ENCODE assay signal across 8 cellular contexts in genomic region chr15:99213187-99213811, GRCh38. TPM values are rescaled to one million over a fixed set of nuclear protein-coding genes. Genes with fewer than 3 reads are reported as not detected.
A peak's percentile ranks its signal among the peaks of the same experiment; 100 is the strongest.
DNase-seq lines count a peak whose midpoint lies in the region; ATAC-seq, FAIRE-seq and TF ChIP-seq lines count a peak whose summit lies in the region.

No MANE protein-coding gene starts in this region.

- FAIRE-seq in kidney (lab: Jason Lieb, UNC), result peak; percentile 90

- no peak overlapping the region for H3K27ac ChIP-seq in kidney (ENCODE audit: low read depth in 2 of 2, low read length in 2 of 2)

- H3K4me1 ChIP-seq in kidney (ENCODE audit: control insufficient read depth in 1 of 2, insufficient read depth in 1 of 2, low read depth in 1 of 2, low read length in 2 of 2), result no peaks in the 10 kb centered on the region

- H3K27me3 Mint-ChIP-seq in HFFc6 (ENCODE audit: insufficient read depth) (no peaks in the 10 kb centered on the region), WTC11 (ENCODE audit: low read depth) (no peaks in the 10 kb centered on the region)

- H3K9ac ChIP-seq in kidney (ENCODE audit: low read length in 2 of 2), result no peak overlapping the region

- TF ChIP-seq CTCF in GM12864 (IDR thresholded peaks at IDR 0.05; ENCODE audit: low read depth, low read length, missing control alignments) (peak; percentile 83), HFFc6 (IDR thresholded peaks at IDR 0.05) (peak; percentile 94), WTC11 (IDR thresholded peaks at IDR 0.05) (peak; percentile 31; the same call in 1 of the 2 replicates), cardiac fibroblast (IDR thresholded peaks at IDR 0.05; ENCODE audit: low read depth, low read length) (peak; percentile 87), kidney (IDR thresholded peaks at IDR 0.05; ENCODE audit: borderline replicate concordance, extremely low read depth, insufficient read depth) (peak; percentile 92)

- peak; percentile 77 for ATAC-seq in WTC11
- no peak for ATAC-seq in GM18505 (IDR thresholded peaks at IDR 0.05; ENCODE audit: unreplicated experiment)

- H3K9me3 Mint-ChIP-seq in HFFc6 (no peaks in the 10 kb centered on the region), WTC11 (no peaks in the 10 kb centered on the region)

- POLR2A ChIA-PET in WTC11 (lab: Charles Lee), result no interaction called here

- H3K36me3 Mint-ChIP-seq in HFFc6 (ENCODE audit: low read depth) (no peaks in the 10 kb centered on the region), WTC11 (peaks cover 12% of the 10 kb centered on the region)

- no peak for TF ChIP-seq POLR2A in GM18505 (IDR thresholded peaks at IDR 0.05; ENCODE audit: borderline replicate concordance, extremely low read depth, insufficient read depth, insufficient read length)

- H3K9me3 ChIP-seq in kidney (ENCODE audit: control insufficient read depth in 1 of 2, low read length in 2 of 2), result no peaks in the 10 kb centered on the region

- intact Hi-C loops in kidney (cut with DNase I), result loop anchor here (5.0 kb wide), 1 partner anchor 111 kb away; no protein-coding TSS in a partner anchor

- no peak overlapping the region for H3K4me3 Mint-ChIP-seq in HFFc6
- no peak overlapping the region for H3K4me3 Mint-ChIP-seq in WTC11

- H3K27ac Mint-ChIP-seq in HFFc6, result no peak overlapping the region
- H3K27ac Mint-ChIP-seq in WTC11, result no peak overlapping the region

- DNase-seq in GM12864 (ENCODE audit: low read depth) (no peak), HFFc6 (peak; percentile 68), NCI-H2081 treated with DMSO at 0.1 percent for 48 hours (lab: John Stamatoyannopoulos, UW) (peak; percentile 14), WTC11 (ENCODE audit: low spot score) (peak; percentile 76), cardiac fibroblast (ENCODE audit: low read depth in 2 of 2) (peak; percentile 80 to 82), kidney (peak; percentile 77)
- DNase-seq in stimulated activated CD4-positive, alpha-beta T cell treated with anti-CD3 and anti-CD28 coated beads, Interleukin-1b, Interleukin-23, amount 100 ng/mL, for 24 hours (ENCODE audit: low read depth in 4 of 4, low spot score in 1 of 4), result peak; percentile 2 to 42 (median 33)

- H3K36me3 ChIP-seq in kidney (ENCODE audit: control insufficient read depth in 1 of 2, insufficient read depth in 2 of 2, low read length in 2 of 2), result peaks cover 5 to 11% of the 10 kb centered on the region in 2 donors

- H3K4me3 ChIP-seq in GM12864 (ENCODE audit: low read depth, low read length), result no peak overlapping the region
- H3K4me3 ChIP-seq in cardiac fibroblast (replicated peaks in 1 of 2; ENCODE audit: low read depth in 2 of 2, low read length in 2 of 2), result no peak overlapping the region
- no peak overlapping the region for H3K4me3 ChIP-seq in kidney (ENCODE audit: low read length in 2 of 2)

- H3K4me1 Mint-ChIP-seq in HFFc6 (ENCODE audit: low read depth) (peaks cover 35% of the 10 kb centered on the region), WTC11 (no peaks in the 10 kb centered on the region)

- CTCF ChIA-PET in WTC11 (lab: Charles Lee), result interaction anchor here (0.6 to 3.4 kb wide), 4 partner anchors 108 to 520 kb away, joined by 3 to 10 read pairs (median 5); partner anchors contain the start of genes LYSMD4 and SYNM

TF ChIP-seq in WTC11, 78 proteins besides CTCF, POLR2A, EP300 and RAD21:
- no peak for TF ChIP-seq IRF1 (CRISPR knock-in tag; IDR thresholded peaks at IDR 0.05)
- TF ChIP-seq USF2 (CRISPR knock-in tag; IDR thresholded peaks at IDR 0.05), result no peak
- TF ChIP-seq NR2C2 (CRISPR knock-in tag; IDR thresholded peaks at IDR 0.05), result no peak
- TF ChIP-seq CDX4 (CRISPR knock-in tag; IDR thresholded peaks at IDR 0.05; ENCODE audit: borderline replicate concordance), result no peak
- no peak for TF ChIP-seq E2F4 (CRISPR knock-in tag; IDR thresholded peaks at IDR 0.05; ENCODE audit: borderline replicate concordance, low read depth)
- TF ChIP-seq MXD4 (CRISPR knock-in tag; IDR thresholded peaks at IDR 0.05; ENCODE audit: borderline replicate concordance), result no peak
- no peak for TF ChIP-seq MYBL2 (CRISPR knock-in tag; IDR thresholded peaks at IDR 0.05)
- TF ChIP-seq ZNF396 (CRISPR knock-in tag; IDR thresholded peaks at IDR 0.05; ENCODE audit: borderline replicate concordance), result no peak
- TF ChIP-seq ZNF281 (CRISPR knock-in tag; IDR thresholded peaks at IDR 0.05), result no peak
- no peak for TF ChIP-seq E2F5 (CRISPR knock-in tag; IDR thresholded peaks at IDR 0.05)
- no peak for TF ChIP-seq TEAD1 (CRISPR knock-in tag; IDR thresholded peaks at IDR 0.05)
- TF ChIP-seq IRF2 (CRISPR knock-in tag; IDR thresholded peaks at IDR 0.05; ENCODE audit: borderline replicate concordance, low read depth), result no peak

RNA-seq across cellular contexts. Expression of gene TTC23, which starts 36.1 kb away (rescaled TPM):
- total RNA-seq in HFFc6 (2021; fragmentation: NEBNext Ultra II Directional; extraction: Animal tissue kit (Norgen Biotek cat#: 25700)), result 10 to 100 TPM; 11.9 to 17.4 (median 15.0) TPM
- total RNA-seq in WTC11 (2021), result 17.8 to 19.8 TPM (median 18.0 TPM) in 3 replicates
- total RNA-seq in kidney, result 23.6 TPM
- polyA plus RNA-seq in kidney (ENCODE audit: insufficient read depth, low read depth, low replicate concordance), result 11.2 TPM

RNA-seq across cellular contexts. Expression of gene LRRC28, which starts 38.0 kb away (rescaled TPM):
- total RNA-seq in HFFc6 (2021; fragmentation: NEBNext Ultra II Directional; extraction: Animal tissue kit (Norgen Biotek cat#: 25700)), result 10 to 100 TPM; 11.1 to 18.4 (median 15.1) TPM
- total RNA-seq in WTC11 (2021), result 18.4 to 20.3 TPM (median 18.5 TPM) in 3 replicates
- total RNA-seq in kidney, result 25.5 TPM
- 34.7 TPM for polyA plus RNA-seq in kidney (ENCODE audit: insufficient read depth, low read depth, low replicate concordance)

Comparison
In these comparisons a context has a peak if more than half of its experiments do, and no peak if none do; other contexts are left out.
1. CTCF ChIP-seq: peak in every context shown above with its lines; median percentile 94 in HFFc6; 92 in kidney; 87 in cardiac fibroblast; 83 in GM12864; 31 in WTC11.